ENCODE assay signal across 28 cellular contexts in genomic region chr17:1695365-1695764, GRCh38.
"Had no signal": no experiment of that assay in that cellular context is flagged by ENCODE, and none has a peak within 500 bp of the region (broad histone marks: within the 10 kb centered on the region; RNA-seq: fewer than 3 reads in every experiment).

No MANE protein-coding gene starts in this region.

- ATAC-seq: activated CD8-positive, alpha-beta T cell treated with anti-CD3 and anti-CD28 coated beads for 36 hours; body of pancreas; gastrocnemius medialis; left lung; mucosa of descending colon; natural killer cell treated with Interleukin-12 subunit alpha and Interleukin-12 subunit beta and Interleukin-15 and Interleukin-18, amount 100 ng/mL, for 72 hours; right cardiac atrium; stimulated activated naive CD8-positive, alpha-beta T cell treated with anti-CD3 and anti-CD28 coated beads, Interleukin-15, amount 100 ng/mL, for 72 hours had no signal

- H3K27me3 Mint-ChIP-seq: activated CD8-positive, alpha-beta T cell treated with anti-CD3 and anti-CD28 coated beads for 36 hours; activated naive CD8-positive, alpha-beta T cell treated with anti-CD3 and anti-CD28 coated beads for 36 hours; stimulated activated naive CD8-positive, alpha-beta T cell treated with anti-CD3 and anti-CD28 coated beads, Interleukin-15, amount 100 ng/mL, for 72 hours; type B pancreatic cell had no signal

- DNase-seq: activated CD4-positive, alpha-beta T cell treated with anti-CD3 and anti-CD28 coated beads for 1 hour; activated CD4-positive, alpha-beta T cell treated with anti-CD3 and anti-CD28 coated beads, Interleukin-2, amount 50 U/mL, for 1 hour; activated CD8-positive, alpha-beta T cell treated with anti-CD3 and anti-CD28 coated beads for 36 hours; activated effector memory CD4-positive, alpha-beta T cell treated with Interleukin-2 at 50 U/mL for 16 hours; activated naive CD4-positive, alpha-beta T cell treated with Interleukin-2 at 50 U/mL for 16 hours; activated naive CD8-positive, alpha-beta T cell treated with anti-CD3 and anti-CD28 coated beads for 36 hours; adrenal gland; aorta; body of pancreas; effector CD8-positive, alpha-beta T cell; gastrocnemius medialis; glutamatergic neuron; left lung; mucosa of descending colon; right cardiac atrium; spleen; stimulated activated CD4-positive, alpha-beta T cell treated with anti-CD3 and anti-CD28 coated beads, Interleukin-2, amount 100 ng/mL, for 48 hours; stimulated activated naive CD8-positive, alpha-beta T cell treated with anti-CD3 and anti-CD28 coated beads, Interleukin-15, amount 100 ng/mL, for 72 hours; substantia nigra; T-helper 2 cell; uterus had no signal

- H3K27ac ChIP-seq: adrenal gland, body of pancreas, epithelial cell of prostate, gastrocnemius medialis, left lung, spleen, uterus had no signal

- H3K4me1 ChIP-seq: adrenal gland, body of pancreas, gastrocnemius medialis, left lung, spleen, uterus had no signal

- H3K4me3 Mint-ChIP-seq: activated CD8-positive, alpha-beta T cell treated with anti-CD3 and anti-CD28 coated beads for 36 hours; activated naive CD8-positive, alpha-beta T cell treated with anti-CD3 and anti-CD28 coated beads for 36 hours; natural killer cell treated with Interleukin-12 subunit alpha and Interleukin-12 subunit beta and Interleukin-15 and Interleukin-18, amount 100 ng/mL, for 72 hours; stimulated activated naive CD8-positive, alpha-beta T cell treated with anti-CD3 and anti-CD28 coated beads, Interleukin-15, amount 100 ng/mL, for 72 hours; type B pancreatic cell had no signal

- H3K36me3 ChIP-seq: adrenal gland, gastrocnemius medialis, left lung, spleen, uterus had no signal

- H3K36me3 Mint-ChIP-seq: activated naive CD8-positive, alpha-beta T cell treated with anti-CD3 and anti-CD28 coated beads for 36 hours; natural killer cell treated with Interleukin-12 subunit alpha and Interleukin-12 subunit beta and Interleukin-15 and Interleukin-18, amount 100 ng/mL, for 72 hours; type B pancreatic cell had no signal

- H3K4me1 Mint-ChIP-seq: activated naive CD8-positive, alpha-beta T cell treated with anti-CD3 and anti-CD28 coated beads for 36 hours; stimulated activated naive CD8-positive, alpha-beta T cell treated with anti-CD3 and anti-CD28 coated beads, Interleukin-15, amount 100 ng/mL, for 72 hours had no signal

- H3K9me3 Mint-ChIP-seq: activated CD8-positive, alpha-beta T cell treated with anti-CD3 and anti-CD28 coated beads for 36 hours; activated naive CD8-positive, alpha-beta T cell treated with anti-CD3 and anti-CD28 coated beads for 36 hours; natural killer cell treated with Interleukin-12 subunit alpha and Interleukin-12 subunit beta and Interleukin-15 and Interleukin-18, amount 100 ng/mL, for 72 hours; stimulated activated naive CD8-positive, alpha-beta T cell treated with anti-CD3 and anti-CD28 coated beads, Interleukin-15, amount 100 ng/mL, for 72 hours had no signal

- H3K9me3 ChIP-seq: adrenal gland, body of pancreas, gastrocnemius medialis, left lung, mucosa of descending colon, spleen, uterus had no signal

- FAIRE-seq: colon, endometrium, islet of Langerhans had no signal

- H3K27me3 ChIP-seq: adrenal gland, body of pancreas, gastrocnemius medialis, left lung, spleen, uterus had no signal

- H3K27ac Mint-ChIP-seq: activated CD8-positive, alpha-beta T cell treated with anti-CD3 and anti-CD28 coated beads for 36 hours; activated naive CD8-positive, alpha-beta T cell treated with anti-CD3 and anti-CD28 coated beads for 36 hours; stimulated activated naive CD8-positive, alpha-beta T cell treated with anti-CD3 and anti-CD28 coated beads, Interleukin-15, amount 100 ng/mL, for 72 hours; type B pancreatic cell had no signal

- H3K4me3 ChIP-seq: adrenal gland, body of pancreas, gastrocnemius medialis, left lung, lung, mucosa of descending colon, spleen, uterus had no signal
